9 cellular contexts compared by ENCODE assay signal in the genomic region with DNA sequence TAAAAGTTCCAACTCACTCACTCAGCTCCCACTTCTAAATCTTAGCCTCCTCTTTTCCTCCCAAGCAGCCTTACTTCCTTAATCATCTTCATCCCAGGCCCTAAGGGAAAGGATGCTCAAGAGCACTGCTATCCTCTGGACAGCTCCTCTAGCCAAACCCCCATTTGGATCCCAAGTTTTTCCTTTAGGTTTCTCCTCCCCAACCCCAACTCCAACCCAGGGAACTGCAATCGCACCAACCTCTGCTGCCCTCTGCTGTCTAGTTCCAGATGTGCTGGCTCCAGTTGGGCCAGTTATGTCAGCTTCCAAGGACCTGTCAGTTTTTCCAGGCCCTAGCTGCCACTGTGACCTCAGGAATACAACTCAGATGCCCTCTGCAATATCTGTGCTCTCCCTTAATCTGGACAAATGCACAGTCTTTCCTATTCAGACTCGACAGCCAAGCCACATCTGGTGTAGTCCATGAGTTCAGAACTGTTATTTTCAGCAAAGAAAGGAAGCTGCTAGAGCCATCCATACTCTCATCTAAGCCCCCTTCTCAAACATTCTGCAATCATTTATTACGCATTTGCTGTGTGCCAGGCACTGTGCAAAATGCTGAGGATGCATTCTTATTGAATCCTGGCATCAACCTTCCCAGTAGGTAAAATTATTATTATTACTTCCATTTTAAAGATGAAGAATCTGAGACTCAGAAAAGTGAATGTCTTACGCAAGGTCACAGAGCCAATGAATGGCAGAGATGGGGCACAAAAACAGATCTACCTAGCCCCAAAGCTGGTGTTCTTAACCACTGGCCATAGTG. TPM values are rescaled to one million over a fixed set of nuclear protein-coding genes. Genes with fewer than 3 reads are reported as not detected.
DNase-seq lines count a peak whose midpoint lies in the region; ATAC-seq and TF ChIP-seq lines count a peak whose summit lies in the region.
"Had no signal": no experiment of that assay in that cellular context is flagged by ENCODE, and none has a peak within 500 bp of the region (broad histone marks: within the 10 kb centered on the region; RNA-seq: fewer than 3 reads in every experiment).

No MANE protein-coding gene starts in this region.

- peaks cover 0 to 3% of the 10 kb centered on the region in 2 donors for H3K36me3 Mint-ChIP-seq in activated T-cell treated with anti-CD3 and anti-CD28 coated beads, Interleukin-2, amount 50 U/mL, for 72 hours (ENCODE audit: insufficient read depth in 2 of 2)
- no peaks in the 10 kb centered on the region for H3K36me3 Mint-ChIP-seq in stimulated activated memory B cell treated with anti-CD40 and anti-IgM and Interleukin-4, amounts not matched to agents 10 μg/mL and 1 μg/mL and 100 μg/mL, for 72 hours

- H3K4me3 Mint-ChIP-seq in activated T-cell treated with anti-CD3 and anti-CD28 coated beads, Interleukin-2, amount 50 U/mL, for 72 hours: no peak overlapping the region
- no peak overlapping the region for H3K4me3 Mint-ChIP-seq in stimulated activated memory B cell treated with anti-CD40 and anti-IgM and Interleukin-4, amounts not matched to agents 10 μg/mL and 1 μg/mL and 100 μg/mL, for 72 hours
- H3K4me3 Mint-ChIP-seq: dendritic cell treated with granulocyte-macrophage colony-stimulating factor and Interleukin-4, amounts not matched to agents 40 ng/mL and 50 ng/mL, for 4 days had no signal

- H3K4me1 Mint-ChIP-seq in activated T-cell treated with anti-CD3 and anti-CD28 coated beads, Interleukin-2, amount 50 U/mL, for 72 hours (ENCODE audit: low read depth): peaks cover 22% of the 10 kb centered on the region
- H3K4me1 Mint-ChIP-seq in stimulated activated memory B cell treated with anti-CD40 and anti-IgM and Interleukin-4, amounts not matched to agents 10 μg/mL and 1 μg/mL and 100 μg/mL, for 72 hours: peaks cover 24% of the 10 kb centered on the region

- H3K27me3 ChIP-seq in parathyroid adenoma (ENCODE audit: control insufficient read depth, insufficient read depth, low read length): no peaks in the 10 kb centered on the region

- DNase-seq in A172 (ENCODE audit: low spot score): peak; percentile 36
- DNase-seq in NCI-H2196 (lab: John Stamatoyannopoulos, UW; ENCODE audit: unreplicated experiment): peak; percentile 51
- DNase-seq in activated T-cell treated with anti-CD3 and anti-CD28 coated beads, Interleukin-2, amount 50 U/mL, for 72 hours: peak; percentile 36 to 44
- peak; percentile 47 for DNase-seq in glomerular endothelial cell (ENCODE audit: extremely low read depth, low read depth, low spot score)

- H3K9me3 Mint-ChIP-seq in activated T-cell treated with anti-CD3 and anti-CD28 coated beads, Interleukin-2, amount 50 U/mL, for 72 hours: peaks cover 3 to 5% of the 10 kb centered on the region in 2 donors
- H3K9me3 Mint-ChIP-seq in stimulated activated memory B cell treated with anti-CD40 and anti-IgM and Interleukin-4, amounts not matched to agents 10 μg/mL and 1 μg/mL and 100 μg/mL, for 72 hours: no peaks in the 10 kb centered on the region

- no peak overlapping the region for H3K4me2 ChIP-seq in parathyroid adenoma (ENCODE audit: low read length)

- H3K9me3 ChIP-seq in parathyroid adenoma (ENCODE audit: control insufficient read depth, low read length): no peaks in the 10 kb centered on the region

- peak overlapping the region; percentile 17 for H2AFZ ChIP-seq in parathyroid adenoma

- no peaks in the 10 kb centered on the region for H3K79me2 ChIP-seq in parathyroid adenoma

- ATAC-seq in activated T-cell treated with anti-CD3 and anti-CD28 coated beads, Interleukin-2, amount 50 U/mL, for 72 hours (replicated peaks in 1 of 2): peak in 1 of 2 donors; percentile 36
- no peak for ATAC-seq in HG03442 (IDR thresholded peaks at IDR 0.05; ENCODE audit: unreplicated experiment)
- ATAC-seq in stimulated activated memory B cell treated with anti-CD40 and anti-IgM and Interleukin-4, amounts not matched to agents 10 μg/mL and 1 μg/mL and 100 μg/mL, for 72 hours: no peak

- H3K4me3 ChIP-seq in parathyroid adenoma (ENCODE audit: low read depth, low read length): no peak overlapping the region

- no peaks in the 10 kb centered on the region for H3K36me3 ChIP-seq in parathyroid adenoma (ENCODE audit: control insufficient read depth, insufficient read depth, low read length)

- H3K27ac ChIP-seq in parathyroid adenoma: no peak overlapping the region

- H3K4me1 ChIP-seq in parathyroid adenoma: no peaks in the 10 kb centered on the region

- no peak overlapping the region for H3K27ac Mint-ChIP-seq in activated T-cell treated with anti-CD3 and anti-CD28 coated beads, Interleukin-2, amount 50 U/mL, for 72 hours
- H3K27ac Mint-ChIP-seq in stimulated activated memory B cell treated with anti-CD40 and anti-IgM and Interleukin-4, amounts not matched to agents 10 μg/mL and 1 μg/mL and 100 μg/mL, for 72 hours: no peak overlapping the region
- H3K27ac Mint-ChIP-seq: dendritic cell treated with granulocyte-macrophage colony-stimulating factor and Interleukin-4, amounts not matched to agents 40 ng/mL and 50 ng/mL, for 4 days had no signal

- H3K9ac ChIP-seq in parathyroid adenoma: no peak overlapping the region

- peak; percentile 72 for TF ChIP-seq CTCF in GM12872 (IDR thresholded peaks at IDR 0.05; ENCODE audit: insufficient read depth, low read depth, low read length)
- TF ChIP-seq CTCF in parathyroid adenoma (IDR thresholded peaks at IDR 0.05): peak; percentile 64

- peaks cover 54% of the 10 kb centered on the region for H3K27me3 Mint-ChIP-seq in activated T-cell treated with anti-CD3 and anti-CD28 coated beads, Interleukin-2, amount 50 U/mL, for 72 hours (ENCODE audit: low read depth)
- H3K27me3 Mint-ChIP-seq in stimulated activated memory B cell treated with anti-CD40 and anti-IgM and Interleukin-4, amounts not matched to agents 10 μg/mL and 1 μg/mL and 100 μg/mL, for 72 hours: no peaks in the 10 kb centered on the region

RNA-seq across cellular contexts. Expression of gene XPNPEP2, which starts 12.3 kb away (rescaled TPM):
- total RNA-seq in A172 (2014; rRNA removed; shearing (Covaris generic)): not detected in 2 replicates
- under 1 TPM; 0.24 to 0.42 TPM for total RNA-seq in activated T-cell treated with anti-CD3 and anti-CD28 coated beads, Interleukin-2, amount 50 U/mL, for 72 hours
- not detected in 2 replicates for total RNA-seq in glomerular endothelial cell

RNA-seq across cellular contexts. Expression of gene SASH3, which starts 53.2 kb away (rescaled TPM):
- total RNA-seq in A172 (2014; rRNA removed; shearing (Covaris generic)): not detected in 2 replicates
- 100 to 1,000 TPM; 148 to 166 TPM for total RNA-seq in activated T-cell treated with anti-CD3 and anti-CD28 coated beads, Interleukin-2, amount 50 U/mL, for 72 hours
- not detected in 2 replicates for total RNA-seq in glomerular endothelial cell

Comparison
In these comparisons a context has a peak if more than half of its experiments do, and no peak if none do; other contexts are left out.
1. RNA of gene SASH3, which starts 53.2 kb away (total RNA-seq): 148 to 166 TPM in activated T-cell treated with anti-CD3 and anti-CD28 coated beads, Interleukin-2, amount 50 U/mL, for 72 hours; not detected in A172 and not detected in glomerular endothelial cell; every median in the first group is over 100 times any median in the second.
2. Peak in every context shown above with its lines, with median percentiles within 50 percentile points of each other: DNase-seq.